Comparison of ENCODE assay signal across 28 cellular contexts in genomic region chr20:64071341-64072332, GRCh38. TPM values are rescaled to one million over a fixed set of nuclear protein-coding genes. Genes with fewer than 3 reads are reported as not detected.
A peak's percentile ranks its signal among the peaks of the same experiment; 100 is the strongest.
DNase-seq lines count a peak whose midpoint lies in the region; ATAC-seq, FAIRE-seq and TF ChIP-seq lines count a peak whose summit lies in the region.
"Had no signal": no experiment of that assay in that cellular context is flagged by ENCODE, and none has a peak within 500 bp of the region (broad histone marks: within the 10 kb centered on the region; RNA-seq: fewer than 3 reads in every experiment).

No MANE protein-coding gene starts in this region.

- no peaks in the 10 kb centered on the region for H3K27me3 Mint-ChIP-seq in activated naive CD4-positive, alpha-beta T cell treated with anti-CD3 and anti-CD28 coated beads, Interleukin-2, amount 50 U/mL, for 24 hours
- H3K27me3 Mint-ChIP-seq: naive thymus-derived CD4-positive, alpha-beta T cell; stimulated activated naive CD8-positive, alpha-beta T cell treated with anti-CD3 and anti-CD28 coated beads, Interleukin-15, Interleukin-2, amounts not matched to agents 100 ng/mL and 50 ng/mL, for 24 hours; T-cell had no signal

- ATAC-seq in HG03571 (IDR thresholded peaks at IDR 0.05; ENCODE audit: unreplicated experiment): no peak
- ATAC-seq: body of pancreas; left cardiac atrium; naive thymus-derived CD4-positive, alpha-beta T cell; pancreas; T-cell had no signal

- no peaks in the 10 kb centered on the region for H3K36me3 Mint-ChIP-seq in activated naive CD4-positive, alpha-beta T cell treated with anti-CD3 and anti-CD28 coated beads, Interleukin-2, amount 50 U/mL, for 24 hours

- peak overlapping the region; percentile 59 for H3K27ac Mint-ChIP-seq in activated naive CD4-positive, alpha-beta T cell treated with anti-CD3 and anti-CD28 coated beads, Interleukin-2, amount 50 U/mL, for 24 hours
- H3K27ac Mint-ChIP-seq: activated naive CD4-positive, alpha-beta T cell treated with anti-CD3 and anti-CD28 coated beads for 36 hours; stimulated activated naive CD8-positive, alpha-beta T cell treated with anti-CD3 and anti-CD28 coated beads, Interleukin-15, Interleukin-2, amounts not matched to agents 100 ng/mL and 50 ng/mL, for 24 hours had no signal

- TF ChIP-seq POLR2A in GM12891 (IDR thresholded peaks at IDR 0.05; ENCODE audit: low read depth, low read length) (no peak; the same call in 1 of the 2 replicates), Peyer's patch (IDR thresholded peaks at IDR 0.05) (no peak)

- peaks cover 0 to 41% (median 1%) of the 10 kb centered on the region in 4 donors for H3K4me1 ChIP-seq in Peyer's patch
- H3K4me1 ChIP-seq: body of pancreas, HAP-1, pancreas, sigmoid colon had no signal

- H3K4me3 Mint-ChIP-seq in activated naive CD4-positive, alpha-beta T cell treated with anti-CD3 and anti-CD28 coated beads, Interleukin-2, amount 50 U/mL, for 24 hours: no peak overlapping the region
- H3K4me3 Mint-ChIP-seq: activated naive CD4-positive, alpha-beta T cell treated with anti-CD3 and anti-CD28 coated beads for 36 hours; naive thymus-derived CD4-positive, alpha-beta T cell; stimulated activated naive CD8-positive, alpha-beta T cell treated with anti-CD3 and anti-CD28 coated beads, Interleukin-15, Interleukin-2, amounts not matched to agents 100 ng/mL and 50 ng/mL, for 24 hours; T-cell had no signal

- H3K27ac ChIP-seq in Peyer's patch: peak overlapping the region in 1 of 4 donors; percentile 71
- H3K27ac ChIP-seq: body of pancreas, C4-2B, pancreas, sigmoid colon, tibial nerve had no signal

- no peak overlapping the region for H3K4me3 ChIP-seq in Peyer's patch
- H3K4me3 ChIP-seq: body of pancreas, HAP-1, pancreas, sigmoid colon, tibial nerve had no signal

- intact Hi-C loops in head of caudate nucleus (cut with DNase I): no loop called here

- H3K9me3 ChIP-seq in Peyer's patch: no peaks in the 10 kb centered on the region
- H3K9me3 ChIP-seq: body of pancreas, HAP-1, pancreas, sigmoid colon, tibial nerve had no signal

- no peak for FAIRE-seq in GM12891 (lab: Jason Lieb, UNC)
- FAIRE-seq: colon, pancreas had no signal

- H3K4me1 Mint-ChIP-seq in activated naive CD4-positive, alpha-beta T cell treated with anti-CD3 and anti-CD28 coated beads, Interleukin-2, amount 50 U/mL, for 24 hours: peaks cover 9% of the 10 kb centered on the region

- no peaks in the 10 kb centered on the region for H3K27me3 ChIP-seq in Peyer's patch
- H3K27me3 ChIP-seq: body of pancreas, pancreas, sigmoid colon, tibial nerve had no signal

- H3K9me3 Mint-ChIP-seq in activated naive CD4-positive, alpha-beta T cell treated with anti-CD3 and anti-CD28 coated beads, Interleukin-2, amount 50 U/mL, for 24 hours: no peaks in the 10 kb centered on the region
- H3K9me3 Mint-ChIP-seq: activated naive CD4-positive, alpha-beta T cell treated with anti-CD3 and anti-CD28 coated beads for 36 hours; naive thymus-derived CD4-positive, alpha-beta T cell; stimulated activated naive CD8-positive, alpha-beta T cell treated with anti-CD3 and anti-CD28 coated beads, Interleukin-15, Interleukin-2, amounts not matched to agents 100 ng/mL and 50 ng/mL, for 24 hours; T-cell had no signal

- no peak for DNase-seq in activated naive CD4-positive, alpha-beta T cell treated with anti-CD3 and anti-CD28 coated beads, Interleukin-2, amount 50 U/mL, for 16 hours
- DNase-seq in GM12891 (ENCODE audit: insufficient read length, low spot score): no peak
- peak in 2 of 3 donors; percentile 69 to 72 for DNase-seq in Peyer's patch
- peak; percentile 53 for DNase-seq in left kidney (ENCODE audit: low read depth, low spot score)
- no peak for DNase-seq in retina
- no peak for DNase-seq in head of caudate nucleus
- DNase-seq: activated CD4-positive, alpha-beta T cell treated with anti-CD3 and anti-CD28 coated beads, Interleukin-2, amount 50 U/mL, for 1 hour; activated naive CD4-positive, alpha-beta T cell treated with anti-CD3 and anti-CD28 coated beads for 36 hours; activated T-cell treated with anti-CD3 and anti-CD28 coated beads for 4 hours; body of pancreas; left cardiac atrium; naive thymus-derived CD4-positive, alpha-beta T cell; NCI-H1436; NCI-H2171; pancreas; SHP77 treated with DMSO at 0.1 percent for 48 hours; sigmoid colon; T-cell had no signal

- H3K36me3 ChIP-seq in Peyer's patch: peaks cover 0 to 25% (median 0%) of the 10 kb centered on the region in 3 donors
- H3K36me3 ChIP-seq: pancreas had no signal

- no peak for TF ChIP-seq CTCF in Peyer's patch (IDR thresholded peaks at IDR 0.05)

TF ChIP-seq in GM12891, 5 proteins besides CTCF, POLR2A, EP300 and RAD21:
- no peak for TF ChIP-seq POU2F2 (IDR thresholded peaks at IDR 0.05; ENCODE audit: low read depth, low read length)
- peak; percentile 28; the same call in 1 of the 2 replicates for TF ChIP-seq POLR2AphosphoS5 (IDR thresholded peaks at IDR 0.05; ENCODE audit: low read depth, low read length)

RNA-seq across cellular contexts. Expression of gene RGS19, which starts 7.7 kb away (rescaled TPM):
- polyA plus RNA-seq in GM12891 (2012; ENCODE audit: low read depth, missing spikeins): 27.9 TPM
- total RNA-seq in Peyer's patch: 10 to 100 TPM in 1 of 4 donors, 1 to 10 TPM in 3; 3.3 to 39.6 (median 6.8) TPM

RNA-seq across cellular contexts. Expression of gene OPRL1, which starts 8.2 kb away (rescaled TPM):
- 0.68 TPM for polyA plus RNA-seq in GM12891 (2012; ENCODE audit: low read depth, missing spikeins)
- under 1 TPM in 1 of 4 donors, not detected in 3; 0.27 TPM for total RNA-seq in Peyer's patch

RNA-seq across cellular contexts. Expression of gene TCEA2, which starts 8.6 kb away (rescaled TPM):
- 34.5 TPM for polyA plus RNA-seq in GM12891 (2012; ENCODE audit: low read depth, missing spikeins)
- total RNA-seq in Peyer's patch: 10 to 100 TPM in 2 of 4 donors, 1 to 10 TPM in 2; 4.7 to 19.8 (median 8.3) TPM

RNA-seq across cellular contexts. Expression of gene LKAAEAR1, which starts 12.6 kb away (rescaled TPM):
- not detected for polyA plus RNA-seq in GM12891 (2012; ENCODE audit: low read depth, missing spikeins)
- total RNA-seq in Peyer's patch: not detected
- total RNA-seq: fibroblast of lung, M059J, mesenteric fat pad had no signal
- polyA plus RNA-seq: fibroblast of lung, pancreas had no signal

RNA-seq across cellular contexts. Expression of gene SOX18, which starts 22.2 kb away (rescaled TPM):
- polyA plus RNA-seq in GM12891 (2012; ENCODE audit: low read depth, missing spikeins): 0.13 TPM
- 1 to 10 TPM in 3 of 4 donors, not detected in 1; 2.8 to 6.6 (median 3.4) TPM for total RNA-seq in Peyer's patch
- total RNA-seq: activated naive CD4-positive, alpha-beta T cell treated with anti-CD3 and anti-CD28 coated beads for 36 hours; fibroblast of lung; M059J had no signal
- polyA plus RNA-seq: fibroblast of lung; naive thymus-derived CD4-positive, alpha-beta T cell had no signal

Comparison
In these comparisons a context has a peak if more than half of its experiments do, and no peak if none do; other contexts are left out.
1. DNase-seq: peak in Peyer's patch (2 of 3) and left kidney (single experiment); none in activated naive CD4-positive, alpha-beta T cell treated with anti-CD3 and anti-CD28 coated beads, Interleukin-2, amount 50 U/mL, for 16 hours (single experiment), GM12891 (single experiment), retina (single experiment) and head of caudate nucleus (0 of 42).